ENCODE assay signal across 9 cellular contexts in the genomic region with DNA sequence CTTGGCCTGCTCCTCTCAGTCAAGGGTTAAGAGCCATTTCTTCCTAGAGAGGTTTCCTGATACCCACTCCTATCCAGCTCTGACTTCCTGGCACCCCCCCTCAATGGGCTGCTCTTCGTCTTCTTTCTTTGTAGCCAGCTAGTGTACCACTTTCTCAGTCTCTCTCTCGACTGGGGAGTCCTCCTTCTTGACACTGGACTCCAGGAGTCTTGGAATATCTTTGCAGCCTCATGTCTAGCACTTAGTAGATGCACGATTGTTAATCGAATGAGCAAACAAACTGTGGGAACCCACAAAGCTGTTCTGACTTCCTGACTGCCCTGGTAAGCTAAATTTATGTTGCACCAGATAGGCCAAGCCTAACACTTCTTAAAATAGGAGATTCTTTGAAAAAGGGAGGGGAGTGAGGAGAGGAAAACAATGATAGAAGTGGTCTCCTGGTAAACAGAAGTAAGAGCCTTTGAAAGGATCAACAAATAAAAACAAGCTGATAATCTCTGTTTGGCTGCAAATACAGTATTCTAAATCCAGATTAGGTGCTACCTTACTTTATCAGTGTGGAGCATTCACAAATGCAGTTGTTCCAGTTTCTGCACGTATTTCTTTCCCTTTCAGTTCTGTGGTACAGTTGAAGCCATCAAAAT.
DNase-seq lines count a peak whose midpoint lies in the region; ATAC-seq and TF ChIP-seq lines count a peak whose summit lies in the region.
"Had no signal": no experiment of that assay in that cellular context is flagged by ENCODE, and none has a peak within 500 bp of the region (broad histone marks: within the 10 kb centered on the region; RNA-seq: fewer than 3 reads in every experiment).

No MANE protein-coding gene starts in this region.

- no peaks in the 10 kb centered on the region for H3K9me2 ChIP-seq in MM.1S (replicated peaks; ENCODE audit: insufficient read depth, low read length)

- H3K9ac ChIP-seq in MM.1S (ENCODE audit: low read length) (peak overlapping the region; percentile 42; the same call in 1 of the 2 replicates), parathyroid adenoma (peak overlapping the region; percentile 24)

- H3K9me3 ChIP-seq in MM.1S (replicated peaks; ENCODE audit: insufficient read depth, low read length) = no peaks in the 10 kb centered on the region
- H3K9me3 ChIP-seq in parathyroid adenoma (ENCODE audit: control insufficient read depth, low read length) = no peaks in the 10 kb centered on the region
- H3K9me3 ChIP-seq in aorta (ENCODE audit: control insufficient read depth, low read length) = no peaks in the 10 kb centered on the region

- peaks cover 19% of the 10 kb centered on the region for H3K4me1 ChIP-seq in MM.1S (ENCODE audit: low read length)
- H3K4me1 ChIP-seq in parathyroid adenoma = peaks cover 58% of the 10 kb centered on the region
- peaks cover 0 to 10% of the 10 kb centered on the region in 2 donors for H3K4me1 ChIP-seq in aorta (ENCODE audit: control insufficient read depth in 1 of 2, insufficient read depth in 2 of 2, low read length in 2 of 2)

- no peaks in the 10 kb centered on the region for H3K27me3 ChIP-seq in MM.1S (replicated peaks; ENCODE audit: insufficient read depth, low read length)
- H3K27me3 ChIP-seq in parathyroid adenoma (ENCODE audit: control insufficient read depth, insufficient read depth, low read length) = no peaks in the 10 kb centered on the region
- H3K27me3 ChIP-seq in dorsolateral prefrontal cortex = no peaks in the 10 kb centered on the region
- no peaks in the 10 kb centered on the region for H3K27me3 ChIP-seq in aorta (ENCODE audit: control insufficient read depth in 1 of 2, insufficient read depth in 2 of 2, low read length in 1 of 2)

- peak; percentile 71 for DNase-seq in MM.1S
- DNase-seq in central memory CD4-positive, alpha-beta T cell = peak; percentile 15
- no peak for DNase-seq in cerebellum (ENCODE audit: low spot score)
- DNase-seq in HEK293T (ENCODE audit: extremely low spot score) = no peak
- no peak for DNase-seq in dorsolateral prefrontal cortex
- DNase-seq in aorta = no peak

- H3K27ac ChIP-seq in MM.1S (ENCODE audit: low read length) (peak overlapping the region; percentile 83), parathyroid adenoma (peak overlapping the region; percentile 93), dorsolateral prefrontal cortex (peak overlapping the region in 1 of 59 donors; percentile 29), aorta (ENCODE audit: low read depth in 1 of 2, low read length in 2 of 2) (peak overlapping the region in 1 of 2 donors; percentile 42)

- H3F3A ChIP-seq in MM.1S (ENCODE audit: insufficient read depth, low read length) = peaks cover 16% of the 10 kb centered on the region

- CTCF ChIA-PET in HEK293T (lab: Yijun Ruan, JAX) = no interaction called here

- 15 to 35% methylated on average over 5 of the region's 5 CpGs for WGBS in aorta, 2 donors

- ATAC-seq in GM18517 (IDR thresholded peaks at IDR 0.05; ENCODE audit: unreplicated experiment) = peak; percentile 60
- no peak for ATAC-seq in aorta (ENCODE audit: low FRiP score)
- ATAC-seq: left lobe of liver had no signal

- H2AFZ ChIP-seq in MM.1S (ENCODE audit: low read length) = peak overlapping the region; percentile 67
- peak overlapping the region; percentile 69 for H2AFZ ChIP-seq in parathyroid adenoma

- intact Hi-C loops in dorsolateral prefrontal cortex (cut with DNase I) (no loop called here), aorta (cut with DNase I) (loop anchor here in 1 of 2 donors (10.0 kb wide), 1 partner anchor 160 kb away; a partner anchor contains a TSS)

- H3K4me2 ChIP-seq in MM.1S (ENCODE audit: low read depth, low read length) = peak overlapping the region; percentile 68
- peak overlapping the region; percentile 77 for H3K4me2 ChIP-seq in parathyroid adenoma (ENCODE audit: low read length)

- H3K79me2 ChIP-seq in MM.1S (ENCODE audit: low read length) (no peaks in the 10 kb centered on the region), parathyroid adenoma (no peaks in the 10 kb centered on the region)

- no peaks in the 10 kb centered on the region for H3K36me3 ChIP-seq in MM.1S (replicated peaks; ENCODE audit: insufficient read depth, low read length)
- H3K36me3 ChIP-seq in parathyroid adenoma (ENCODE audit: control insufficient read depth, insufficient read depth, low read length) = no peaks in the 10 kb centered on the region
- no peaks in the 10 kb centered on the region for H3K36me3 ChIP-seq in aorta (ENCODE audit: control insufficient read depth in 1 of 2, insufficient read depth in 2 of 2, low read length in 1 of 2)

- peak overlapping the region; percentile 35 for H3K4me3 ChIP-seq in MM.1S (ENCODE audit: low read length)
- H3K4me3 ChIP-seq in parathyroid adenoma (ENCODE audit: low read depth, low read length) = peak overlapping the region; percentile 19
- H3K4me3 ChIP-seq in dorsolateral prefrontal cortex = no peak overlapping the region
- no peak overlapping the region for H3K4me3 ChIP-seq in aorta (ENCODE audit: low read length in 2 of 2)

- POLR2A ChIA-PET in HEK293T (lab: Yijun Ruan, JAX) = interaction anchor here (1.7 kb wide), 1 partner anchor 160 kb away, joined by 10 read pairs; a partner anchor contains a TSS

- H4K20me1 ChIP-seq in MM.1S (ENCODE audit: insufficient read depth, low read length) = no peaks in the 10 kb centered on the region

- TF ChIP-seq CTCF in MM.1S (IDR thresholded peaks at IDR 0.05; ENCODE audit: low read length) = no peak
- no peak for TF ChIP-seq CTCF in parathyroid adenoma (IDR thresholded peaks at IDR 0.05)
- no peak for TF ChIP-seq CTCF in dorsolateral prefrontal cortex (IDR thresholded peaks at IDR 0.05 in 54 of 56, conservative IDR thresholded peaks at IDR 0.05 in 2 of 56; ENCODE audit: low read depth in 1 of 56, partially characterized antibody in 56 of 56)

TF ChIP-seq in HEK293T, 16 proteins besides CTCF, POLR2A, EP300 and RAD21:
- TF ChIP-seq TARDBP (IDR thresholded peaks at IDR 0.05) (no peak), NFRKB (IDR thresholded peaks at IDR 0.05) (no peak), FOXM1 (IDR thresholded peaks at IDR 0.05; ENCODE audit: borderline replicate concordance) (no peak), SUZ12 (IDR thresholded peaks at IDR 0.05) (no peak), ARNT (IDR thresholded peaks at IDR 0.05) (no peak), ZNF384 (IDR thresholded peaks at IDR 0.05) (no peak), L3MBTL2 (conservative IDR thresholded peaks at IDR 0.05) (no peak), FOXA1 (IDR thresholded peaks at IDR 0.05) (no peak), SP1 (IDR thresholded peaks at IDR 0.05) (no peak), HDGF (IDR thresholded peaks at IDR 0.05; ENCODE audit: borderline replicate concordance) (no peak), ELF4 (IDR thresholded peaks at IDR 0.05) (no peak), BHLHE40 (IDR thresholded peaks at IDR 0.05; ENCODE audit: borderline replicate concordance) (no peak), LEF1 (IDR thresholded peaks at IDR 0.05; ENCODE audit: borderline replicate concordance) (no peak), CTBP1 (IDR thresholded peaks at IDR 0.05; ENCODE audit: borderline replicate concordance) (no peak), FOXK2 (IDR thresholded peaks at IDR 0.05) (no peak)
- TF ChIP-seq, protein P1, sequence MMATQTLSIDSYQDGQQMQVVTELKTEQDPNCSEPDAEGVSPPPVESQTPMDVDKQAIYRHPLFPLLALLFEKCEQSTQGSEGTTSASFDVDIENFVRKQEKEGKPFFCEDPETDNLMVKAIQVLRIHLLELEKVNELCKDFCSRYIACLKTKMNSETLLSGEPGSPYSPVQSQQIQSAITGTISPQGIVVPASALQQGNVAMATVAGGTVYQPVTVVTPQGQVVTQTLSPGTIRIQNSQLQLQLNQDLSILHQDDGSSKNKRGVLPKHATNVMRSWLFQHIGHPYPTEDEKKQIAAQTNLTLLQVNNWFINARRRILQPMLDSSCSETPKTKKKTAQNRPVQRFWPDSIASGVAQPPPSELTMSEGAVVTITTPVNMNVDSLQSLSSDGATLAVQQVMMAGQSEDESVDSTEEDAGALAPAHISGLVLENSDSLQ (IDR thresholded peaks at IDR 0.05) = no peak

Comparison
In these comparisons a context has a peak if more than half of its experiments do, and no peak if none do; other contexts are left out.
1. DNase-seq: peak in MM.1S (single experiment) and central memory CD4-positive, alpha-beta T cell (single experiment); none in cerebellum (single experiment), HEK293T (single experiment), dorsolateral prefrontal cortex (0 of 10) and aorta (0 of 2).
2. H3K4me3 ChIP-seq: peak in MM.1S (single experiment) and parathyroid adenoma (single experiment); none in dorsolateral prefrontal cortex (0 of 59) and aorta (0 of 2).